In genomic region chr1:175497501-175497900, GRCh38 we compare ENCODE assay signal across 34 cellular contexts.
"Had no signal": no experiment of that assay in that cellular context is flagged by ENCODE, and none has a peak within 500 bp of the region (broad histone marks: within the 10 kb centered on the region; RNA-seq: fewer than 3 reads in every experiment).

No MANE protein-coding gene starts in this region.

- H3K27ac ChIP-seq: KMS-11 had no signal

- H3K4me3 ChIP-seq: MG63 had no signal

- H3K9ac ChIP-seq: KMS-11 had no signal

- H3K9me3 ChIP-seq: MG63 had no signal

- H3K27me3 ChIP-seq: MG63 had no signal

- H3K4me2 ChIP-seq: KMS-11 had no signal

- DNase-seq: Karpas-422, Kasumi-1, KG1, MM.1S, NCI-H1048, NCI-H1092, NCI-H1092 treated with DMSO at 0.1 percent for 48 hours, NCI-H1105, NCI-H1105 treated with DMSO at 0.1 percent for 48 hours, NCI-H1417, NCI-H1417 treated with DMSO at 0.1 percent for 48 hours, NCI-H1436, NCI-H1436 treated with DMSO at 0.1 percent for 48 hours, NCI-H146, NCI-H1694, NCI-H1694 treated with DMSO at 0.1 percent for 48 hours, NCI-H187, NCI-H187 treated with DMSO at 0.1 percent for 48 hours, NCI-H1930, NCI-H2029, NCI-H2029 treated with DMSO at 0.1 percent for 48 hours, NCI-H2081, NCI-H2081 treated with DMSO at 0.1 percent for 48 hours, NCI-H2107, NCI-H2171, NCI-H2171 treated with DMSO at 0.1 percent for 48 hours, NCI-H2227 treated with DMSO at 0.1 percent for 48 hours, NCI-H226, NCI-H345, NCI-H446, NCI-H446 treated with DMSO at 0.1 percent for 48 hours, NCI-H510A had no signal

- H3K36me3 ChIP-seq: MG63 had no signal
